1 cellular context compared by ENCODE assay signal in the genomic region with DNA sequence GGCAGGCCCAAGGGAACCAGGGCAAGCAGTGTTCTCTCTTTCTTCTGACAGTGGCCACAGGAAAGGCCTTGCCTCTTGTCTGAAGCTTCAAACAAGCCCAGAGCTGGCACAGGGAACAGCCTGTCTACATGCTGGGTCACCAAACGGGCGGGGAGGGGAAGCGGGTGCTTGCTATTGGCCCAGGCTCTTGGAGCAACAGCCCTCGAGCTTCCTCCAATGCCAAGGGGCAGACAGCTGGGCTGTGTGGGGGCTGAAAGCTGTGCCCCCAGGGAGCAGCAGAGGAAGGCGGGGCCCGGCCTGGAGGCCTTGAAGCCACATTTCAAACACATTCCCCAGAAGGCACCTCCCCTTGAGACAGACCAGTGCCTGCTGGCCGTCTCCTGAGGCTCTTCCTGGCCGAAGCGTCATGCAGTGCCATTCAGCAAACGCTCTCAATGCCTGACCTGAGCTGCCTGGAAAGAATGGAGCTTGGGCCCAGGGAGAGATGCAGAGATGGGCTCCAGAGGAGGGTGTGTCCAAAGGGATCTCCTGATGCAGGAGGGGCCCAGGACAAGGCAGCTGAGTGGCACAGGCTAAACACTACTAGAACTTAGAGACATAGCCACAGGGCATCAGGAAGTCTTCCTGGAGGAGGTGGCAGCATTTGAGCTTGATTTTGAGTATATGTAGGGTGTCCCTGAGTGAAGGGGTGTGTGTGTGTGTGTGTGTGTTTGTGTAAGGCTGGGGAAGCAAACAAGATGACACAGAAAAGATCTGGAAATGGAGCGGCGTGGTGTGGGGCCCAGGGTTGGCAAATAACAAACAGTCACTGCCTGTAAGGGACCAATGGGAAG.
TF ChIP-seq lines count a peak whose summit lies in the region.

No MANE protein-coding gene starts in this region.

TF ChIP-seq in SK-N-SH treated with all-trans-retinoic acid at 6 μM for 48 hours, 23 proteins besides CTCF, POLR2A, EP300 and RAD21 (continued from another document):
- TF ChIP-seq, protein P1, sequence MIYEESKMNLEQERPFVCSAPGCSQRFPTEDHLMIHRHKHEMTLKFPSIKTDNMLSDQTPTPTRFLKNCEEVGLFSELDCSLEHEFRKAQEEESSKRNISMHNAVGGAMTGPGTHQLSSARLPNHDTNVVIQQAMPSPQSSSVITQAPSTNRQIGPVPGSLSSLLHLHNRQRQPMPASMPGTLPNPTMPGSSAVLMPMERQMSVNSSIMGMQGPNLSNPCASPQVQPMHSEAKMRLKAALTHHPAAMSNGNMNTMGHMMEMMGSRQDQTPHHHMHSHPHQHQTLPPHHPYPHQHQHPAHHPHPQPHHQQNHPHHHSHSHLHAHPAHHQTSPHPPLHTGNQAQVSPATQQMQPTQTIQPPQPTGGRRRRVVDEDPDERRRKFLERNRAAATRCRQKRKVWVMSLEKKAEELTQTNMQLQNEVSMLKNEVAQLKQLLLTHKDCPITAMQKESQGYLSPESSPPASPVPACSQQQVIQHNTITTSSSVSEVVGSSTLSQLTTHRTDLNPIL (CRISPR knock-in tag; IDR thresholded peaks at IDR 0.05; ENCODE audit: low read depth), result no peak
- no peak for TF ChIP-seq ZNF8 (CRISPR knock-in tag; IDR thresholded peaks at IDR 0.05)
- TF ChIP-seq GLIS3 (CRISPR knock-in tag; IDR thresholded peaks at IDR 0.05), result no peak
- TF ChIP-seq, protein P2, sequence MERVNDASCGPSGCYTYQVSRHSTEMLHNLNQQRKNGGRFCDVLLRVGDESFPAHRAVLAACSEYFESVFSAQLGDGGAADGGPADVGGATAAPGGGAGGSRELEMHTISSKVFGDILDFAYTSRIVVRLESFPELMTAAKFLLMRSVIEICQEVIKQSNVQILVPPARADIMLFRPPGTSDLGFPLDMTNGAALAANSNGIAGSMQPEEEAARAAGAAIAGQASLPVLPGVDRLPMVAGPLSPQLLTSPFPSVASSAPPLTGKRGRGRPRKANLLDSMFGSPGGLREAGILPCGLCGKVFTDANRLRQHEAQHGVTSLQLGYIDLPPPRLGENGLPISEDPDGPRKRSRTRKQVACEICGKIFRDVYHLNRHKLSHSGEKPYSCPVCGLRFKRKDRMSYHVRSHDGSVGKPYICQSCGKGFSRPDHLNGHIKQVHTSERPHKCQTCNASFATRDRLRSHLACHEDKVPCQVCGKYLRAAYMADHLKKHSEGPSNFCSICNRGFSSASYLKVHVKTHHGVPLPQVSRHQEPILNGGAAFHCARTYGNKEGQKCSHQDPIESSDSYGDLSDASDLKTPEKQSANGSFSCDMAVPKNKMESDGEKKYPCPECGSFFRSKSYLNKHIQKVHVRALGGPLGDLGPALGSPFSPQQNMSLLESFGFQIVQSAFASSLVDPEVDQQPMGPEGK (CRISPR knock-in tag; IDR thresholded peaks at IDR 0.05; ENCODE audit: borderline replicate concordance), result no peak
